Comparison of ENCODE assay signal across 8 cellular contexts in genomic region chr3:51385621-51386091, GRCh38. TPM values are rescaled to one million over a fixed set of nuclear protein-coding genes. Genes with fewer than 3 reads are reported as not detected.
DNase-seq lines count a peak whose midpoint lies in the region; ATAC-seq and TF ChIP-seq lines count a peak whose summit lies in the region.

No MANE protein-coding gene starts in this region.

- H3K79me2 ChIP-seq in ACC112 (ENCODE audit: control insufficient read depth, insufficient read depth, low read length, unreplicated experiment) = peaks cover 52% of the 10 kb centered on the region

- no peak for ATAC-seq in HG03139 (IDR thresholded peaks at IDR 0.05; ENCODE audit: unreplicated experiment)

- DNase-seq in HL-60 (ENCODE audit: low read depth in 1 of 2, low spot score in 1 of 2) (no peak), brain microvascular endothelial cell (no peak), mesenteric fat pad (ENCODE audit: low spot score) (peak; percentile 64), vagina (ENCODE audit: extremely low spot score in 2 of 2) (no peak), NCI-H1436 treated with DMSO at 0.1 percent for 48 hours (lab: John Stamatoyannopoulos, UW) (no peak)
- no peak for DNase-seq in activated CD4-positive, alpha-beta T cell treated with anti-CD3 and anti-CD28 coated beads, Interleukin-2, amount 50 U/mL, for 48 hours

- no peaks in the 10 kb centered on the region for H3K9me3 ChIP-seq in vagina

- TF ChIP-seq CTCF in HL-60 (IDR thresholded peaks at IDR 0.05; ENCODE audit: insufficient read depth, low read length) (no peak), brain microvascular endothelial cell (IDR thresholded peaks at IDR 0.05; ENCODE audit: low read depth, low read length, missing control alignments) (no peak), vagina (IDR thresholded peaks at IDR 0.05) (no peak)

- 0 out of 2 replicates have a peak overlapping the region, but pooled peaks have one; percentile 8 for H3K27ac ChIP-seq in ACC112 (ENCODE audit: low read depth, low read length)
- peak overlapping the region; percentile 45 for H3K27ac ChIP-seq in HL-60 (replicated peaks)
- peak overlapping the region; percentile 78 for H3K27ac ChIP-seq in brain microvascular endothelial cell
- peak overlapping the region; percentile 87 for H3K27ac ChIP-seq in vagina

- in situ Hi-C loops in brain microvascular endothelial cell (cut with HindIII; ENCODE audit: low pct_ligation_motif_present, low sequenced_read_pairs) = no loop called here

- H3K4me3 ChIP-seq in ACC112 (ENCODE audit: low read depth, low read length) (peak overlapping the region; percentile 96), HL-60 (replicated peaks; ENCODE audit: insufficient read depth, low read length) (peak overlapping the region; percentile 63), brain microvascular endothelial cell (ENCODE audit: low read depth, low read length) (peak overlapping the region; percentile 85), vagina (peak overlapping the region; percentile 64 to 84)

- TF ChIP-seq POLR2A in vagina (IDR thresholded peaks at IDR 0.05) = no peak

- peaks cover 34% of the 10 kb centered on the region for H3K4me1 ChIP-seq in ACC112 (ENCODE audit: control insufficient read depth, insufficient read depth, low read length, unreplicated experiment)
- H3K4me1 ChIP-seq in vagina = peaks cover 63% of the 10 kb centered on the region

- intact Hi-C loops in vagina (cut with DNase I) = loop anchor here (5.0 kb wide), 1 partner anchor 768 kb away; the partner anchor contains the start of gene MAPKAPK3

- H3K27me3 ChIP-seq in ACC112 (ENCODE audit: insufficient read depth, low read length) (no peaks in the 10 kb centered on the region), HL-60 (ENCODE audit: insufficient read depth, poor library complexity, severe bottlenecking) (no peaks in the 10 kb centered on the region), brain microvascular endothelial cell (replicated peaks) (no peaks in the 10 kb centered on the region), vagina (no peaks in the 10 kb centered on the region)

- no peak overlapping the region for H2AFZ ChIP-seq in ACC112 (ENCODE audit: low read length, unreplicated experiment)

- H3K36me3 ChIP-seq in ACC112 (ENCODE audit: insufficient read depth, low read length) (peaks cover 20% of the 10 kb centered on the region), brain microvascular endothelial cell (replicated peaks) (peaks cover 21% of the 10 kb centered on the region), vagina (peaks cover 0 to 7% of the 10 kb centered on the region in 2 donors)

RNA-seq across cellular contexts. Expression of gene MANF, which starts 0.6 kb away (rescaled TPM):
- total RNA-seq in mesenteric fat pad (87.8 TPM), vagina (42.2 TPM)

RNA-seq across cellular contexts. Expression of gene RBM15B, which starts 5.4 kb away (rescaled TPM):
- total RNA-seq in mesenteric fat pad (28.0 TPM), vagina (20.6 TPM)

Comparison
In these comparisons a context has a peak if more than half of its experiments do, and no peak if none do; other contexts are left out.
1. H3K27ac ChIP-seq: peak in every context shown above with its lines; median percentile 87 in vagina; 78 in brain microvascular endothelial cell; 45 in HL-60; 8 in ACC112.